Comparison of ENCODE assay signal across 1 cellular context in the genomic region with DNA sequence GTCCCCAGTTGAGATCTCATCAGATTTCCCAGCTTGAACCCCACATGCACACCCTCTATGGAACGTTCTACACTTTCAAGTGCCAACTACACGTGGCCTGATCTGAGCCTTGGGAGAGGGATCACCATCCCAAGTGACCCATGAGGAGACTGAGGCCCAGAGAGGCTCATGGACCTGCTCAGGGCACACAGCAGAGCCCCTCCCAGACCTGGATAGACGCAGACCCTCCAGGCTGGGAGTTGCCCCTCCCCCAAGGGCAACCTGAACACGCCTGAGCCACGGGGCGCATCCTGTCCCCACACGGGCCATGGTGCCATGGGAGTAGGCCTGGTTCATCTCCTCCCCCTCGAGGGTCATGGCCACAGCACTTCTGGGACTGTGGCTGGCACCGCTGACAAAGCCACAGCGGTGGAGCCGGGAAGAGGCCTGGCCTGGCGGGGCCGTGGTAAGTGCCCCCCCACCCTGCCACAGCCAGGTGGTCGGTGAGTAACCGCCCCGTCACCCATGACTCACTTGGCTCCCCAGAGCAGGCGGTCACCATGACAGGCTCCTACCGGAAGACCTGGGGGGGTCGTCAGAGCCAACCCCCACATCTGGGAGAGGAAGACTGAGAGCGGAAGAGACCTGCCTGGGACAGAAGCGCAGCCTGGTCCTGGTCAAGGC.
TF ChIP-seq lines count a peak whose summit lies in the region.

No MANE protein-coding gene starts in this region.

TF ChIP-seq in endothelial cell of umbilical vein, 7 proteins besides CTCF, POLR2A, EP300 and RAD21:
- peak; percentile 60 for TF ChIP-seq POLR2AphosphoS5 (IDR thresholded peaks at IDR 0.05; ENCODE audit: insufficient read depth, low read depth, low read length)
- peak; percentile 50 for TF ChIP-seq FOS (IDR thresholded peaks at IDR 0.05; ENCODE audit: borderline replicate concordance, insufficient read depth, low read length)
- TF ChIP-seq MAX (IDR thresholded peaks at IDR 0.05; ENCODE audit: insufficient read depth, insufficient read length) = no peak
